Comparison of ENCODE assay signal across 14 cellular contexts in genomic region chr21:39094087-39094785, GRCh38.
DNase-seq lines count a peak whose midpoint lies in the region; ATAC-seq and TF ChIP-seq lines count a peak whose summit lies in the region.
"Had no signal": no experiment of that assay in that cellular context is flagged by ENCODE, and none has a peak within 500 bp of the region (broad histone marks: within the 10 kb centered on the region; RNA-seq: fewer than 3 reads in every experiment).

No MANE protein-coding gene starts in this region.

- H3K36me3 ChIP-seq in BLaER1 (no peaks in the 10 kb centered on the region), PC-9 (ENCODE audit: low read depth) (no peaks in the 10 kb centered on the region), parathyroid adenoma (ENCODE audit: control insufficient read depth, insufficient read depth, low read length) (no peaks in the 10 kb centered on the region)

- peaks cover 63% of the 10 kb centered on the region for H3K4me1 ChIP-seq in BLaER1
- H3K4me1 ChIP-seq in PC-9 (replicated peaks; ENCODE audit: insufficient read depth) = peaks cover 5% of the 10 kb centered on the region; the same call in 1 of the 2 replicates
- peaks cover 4% of the 10 kb centered on the region for H3K4me1 ChIP-seq in parathyroid adenoma

- H3K4me3 Mint-ChIP-seq in progenitor cell of endocrine pancreas (ENCODE audit: low read depth) = no peak overlapping the region
- H3K4me3 Mint-ChIP-seq: nephron had no signal

- no peaks in the 10 kb centered on the region for H3K9me3 Mint-ChIP-seq in progenitor cell of endocrine pancreas (ENCODE audit: low read depth)
- H3K9me3 Mint-ChIP-seq: nephron had no signal

- intact Hi-C loops in PC-9 (cut with micrococcal nuclease; ENCODE audit: unreplicated experiment) = loop anchor here (2.0 kb wide), 1 partner anchor 63 kb away; no protein-coding TSS in a partner anchor

- H3K4me2 ChIP-seq in BLaER1 = peak overlapping the region; percentile 66
- no peak overlapping the region for H3K4me2 ChIP-seq in PC-9
- H3K4me2 ChIP-seq in parathyroid adenoma (ENCODE audit: low read length) = no peak overlapping the region

- H3K9me2 ChIP-seq in PC-9 (ENCODE audit: insufficient read depth) = no peaks in the 10 kb centered on the region

- H3K27ac ChIP-seq in BLaER1 = peak overlapping the region; percentile 37
- H3K27ac ChIP-seq in PC-9 = 0 out of 2 replicates have a peak overlapping the region, but pooled peaks have one; percentile 32
- H3K27ac ChIP-seq in parathyroid adenoma = peak overlapping the region; percentile 27

- CTCF ChIA-PET in PC-9 (lab: Charles Lee) = no interaction called here

- DNase-seq in PC-9 = no peak
- peak; percentile 59 for DNase-seq in globus pallidus (ENCODE audit: low spot score)
- no peak for DNase-seq in progenitor cell of endocrine pancreas (ENCODE audit: low spot score, unreplicated experiment)
- DNase-seq in NCI-H345 (lab: John Stamatoyannopoulos, UW) = no peak
- DNase-seq: ACHN; activated T-cell treated with anti-CD3 and anti-CD28 coated beads, Interleukin-2, amount 50 U/mL, for 1 hour; foreskin melanocyte; islet precursor cell; NCI-H526 treated with DMSO at 0.1 percent for 48 hours had no signal

- H3K27me3 ChIP-seq in BLaER1 (no peaks in the 10 kb centered on the region), PC-9 (ENCODE audit: insufficient read depth, low read depth) (no peaks in the 10 kb centered on the region), parathyroid adenoma (ENCODE audit: control insufficient read depth, insufficient read depth, low read length) (no peaks in the 10 kb centered on the region)

- H2AFZ ChIP-seq in PC-9 (no peak overlapping the region), parathyroid adenoma (no peak overlapping the region)

- H3K79me2 ChIP-seq in PC-9 (ENCODE audit: low read depth) (no peaks in the 10 kb centered on the region), parathyroid adenoma (no peaks in the 10 kb centered on the region)

- H4K20me1 ChIP-seq in BLaER1 = no peaks in the 10 kb centered on the region
- H4K20me1 ChIP-seq in PC-9 (ENCODE audit: insufficient read depth) = no peaks in the 10 kb centered on the region

- peaks cover 3% of the 10 kb centered on the region for H3K27me3 Mint-ChIP-seq in progenitor cell of endocrine pancreas

- no peak for TF ChIP-seq CTCF in PC-9 (conservative IDR thresholded peaks at IDR 0.05)
- no peak for TF ChIP-seq CTCF in parathyroid adenoma (IDR thresholded peaks at IDR 0.05)
- TF ChIP-seq CTCF in progenitor cell of endocrine pancreas (IDR thresholded peaks at IDR 0.05; ENCODE audit: unreplicated experiment) = no peak

- no peaks in the 10 kb centered on the region for H3K36me3 Mint-ChIP-seq in progenitor cell of endocrine pancreas (ENCODE audit: insufficient read depth)

- no peak overlapping the region for H3K27ac Mint-ChIP-seq in progenitor cell of endocrine pancreas

- H3K9ac ChIP-seq in BLaER1 (no peak overlapping the region), parathyroid adenoma (no peak overlapping the region)

- BruUV-seq in PC-9 (replicated peaks; lab: Mats Ljungman, UMichigan) = TSS peak; percentile 69

- H3K4me3 ChIP-seq in BLaER1 (no peak overlapping the region; the same call in 1 of the 2 replicates), PC-9 (no peak overlapping the region), parathyroid adenoma (ENCODE audit: low read depth, low read length) (no peak overlapping the region)

- H3K9me3 ChIP-seq in BLaER1 (peaks cover 6% of the 10 kb centered on the region; the same call in 1 of the 2 replicates), PC-9 (ENCODE audit: insufficient read depth, low read depth) (no peaks in the 10 kb centered on the region), parathyroid adenoma (ENCODE audit: control insufficient read depth, low read length) (no peaks in the 10 kb centered on the region)

- ATAC-seq in GM19328 (IDR thresholded peaks at IDR 0.05; ENCODE audit: unreplicated experiment) (no peak), HG03095 (IDR thresholded peaks at IDR 0.05; ENCODE audit: unreplicated experiment) (no peak)

- peaks cover 29% of the 10 kb centered on the region for H3K4me1 Mint-ChIP-seq in progenitor cell of endocrine pancreas (ENCODE audit: low read depth)

- H3F3A ChIP-seq in PC-9 (ENCODE audit: insufficient read depth, low read depth) = no peaks in the 10 kb centered on the region

- POLR2A ChIA-PET in PC-9 (lab: Charles Lee; ENCODE audit: unreplicated experiment) = interaction anchor here (0.7 kb wide), 1 partner anchor 64 kb away, joined by 3 read pairs; no protein-coding TSS in a partner anchor
